ENCODE assay signal across 7 cellular contexts in genomic region chr7:76292206-76292573, GRCh38.
DNase-seq lines count a peak whose midpoint lies in the region; ATAC-seq and TF ChIP-seq lines count a peak whose summit lies in the region.

No MANE protein-coding gene starts in this region.

- intact Hi-C loops in tibial artery (cut with DNase I; ENCODE audit: low total_unique reads) = no loop called here

- H3K9me3 ChIP-seq in WERI-Rb-1 (ENCODE audit: severe bottlenecking) (no peaks in the 10 kb centered on the region), iPS-20b (ENCODE audit: insufficient read depth, low read depth, low read length) (no peaks in the 10 kb centered on the region), tibial artery (no peaks in the 10 kb centered on the region)

- H3K4me1 ChIP-seq in iPS-20b (ENCODE audit: insufficient read depth, low read length) (peaks cover 12% of the 10 kb centered on the region; the same call in 1 of the 2 replicates), tibial artery (peaks cover 27 to 59% (median 52%) of the 10 kb centered on the region in 4 donors)

- H3K4me3 ChIP-seq in WERI-Rb-1 (ENCODE audit: low read depth, low read length) (no peak overlapping the region), iPS-20b (ENCODE audit: low read length) (no peak overlapping the region), tibial artery (peak overlapping the region; percentile 38 to 52)

- no peaks in the 10 kb centered on the region for H3K27me3 ChIP-seq in WERI-Rb-1 (ENCODE audit: insufficient read depth, low read depth, severe bottlenecking)
- no peaks in the 10 kb centered on the region for H3K27me3 ChIP-seq in iPS-20b (ENCODE audit: insufficient read depth, low read length)
- no peaks in the 10 kb centered on the region for H3K27me3 ChIP-seq in tibial artery

- H3K36me3 ChIP-seq in WERI-Rb-1 (no peaks in the 10 kb centered on the region; the same call in 1 of the 2 replicates), iPS-20b (ENCODE audit: insufficient read depth, low read depth, low read length) (no peaks in the 10 kb centered on the region), tibial artery (no peaks in the 10 kb centered on the region)

- DNase-seq in WERI-Rb-1 = no peak
- peak; percentile 72 to 82 for DNase-seq in tibial artery
- no peak for DNase-seq in NCI-H2107 treated with DMSO at 0.1 percent for 48 hours (lab: John Stamatoyannopoulos, UW; ENCODE audit: unreplicated experiment)
- DNase-seq in GOT3 (lab: John Stamatoyannopoulos, UW) = no peak

- H3K27ac ChIP-seq in WERI-Rb-1 (peak overlapping the region; percentile 28; the same call in 1 of the 2 replicates), iPS-20b (ENCODE audit: low read length) (no peak overlapping the region), tibial artery (peak overlapping the region; percentile 95 to 100)

- ATAC-seq in HG02981 (IDR thresholded peaks at IDR 0.05; ENCODE audit: unreplicated experiment) (peak; percentile 15), GM21381 (IDR thresholded peaks at IDR 0.05; ENCODE audit: unreplicated experiment) (no peak)

- H3K9ac ChIP-seq in iPS-20b (ENCODE audit: low read depth, low read length) = peak overlapping the region; percentile 15; the same call in 1 of the 2 replicates

- TF ChIP-seq CTCF in WERI-Rb-1 (IDR thresholded peaks at IDR 0.05; ENCODE audit: low read depth, low read length) = no peak
- TF ChIP-seq CTCF in tibial artery (IDR thresholded peaks at IDR 0.05) = no peak

Comparison
In these comparisons a context has a peak if more than half of its experiments do, and no peak if none do; other contexts are left out.
1. DNase-seq: peak in tibial artery (2 of 2); none in WERI-Rb-1 (single experiment), NCI-H2107 treated with DMSO at 0.1 percent for 48 hours (single experiment) and GOT3 (single experiment).
2. H3K4me3 ChIP-seq: peak in tibial artery (2 of 2); none in WERI-Rb-1 (single experiment) and iPS-20b (single experiment).